In genomic region chr12:85424581-85425348, GRCh38 we compare ENCODE assay signal across 8 cellular contexts.
DNase-seq lines count a peak whose midpoint lies in the region; ATAC-seq and TF ChIP-seq lines count a peak whose summit lies in the region.

No MANE protein-coding gene starts in this region.

- no peak overlapping the region for H3K4me3 ChIP-seq in transverse colon

- DNase-seq in NCI-H460 (ENCODE audit: extremely low read depth, low read depth), result peak; percentile 33
- peak; percentile 32 for DNase-seq in endothelial cell (ENCODE audit: low spot score)
- DNase-seq in transverse colon, result peak; percentile 51
- no peak for DNase-seq in substantia nigra (lab: John Stamatoyannopoulos, UW)
- no peak for DNase-seq in ecto neural progenitor cell (ENCODE audit: low spot score)

- no peak overlapping the region for H3K27ac Mint-ChIP-seq in endothelial cell (ENCODE audit: unreplicated experiment)

- no peak for TF ChIP-seq POLR2A in transverse colon (IDR thresholded peaks at IDR 0.05)

- H3K27ac ChIP-seq in 22Rv1, result no peak overlapping the region
- H3K27ac ChIP-seq in transverse colon, result peak overlapping the region in 1 of 4 donors; percentile 26
- no peak overlapping the region for H3K27ac ChIP-seq in substantia nigra (ENCODE audit: low read depth, low read length, poor library complexity, severe bottlenecking)

- H3K9me3 Mint-ChIP-seq in endothelial cell (ENCODE audit: unreplicated experiment), result no peaks in the 10 kb centered on the region

- H3K36me3 ChIP-seq in transverse colon, result no peaks in the 10 kb centered on the region

- WGBS in transverse colon (ENCODE audit: low coverage in 1 of 2), 2 donors, result 29 to 33% methylated on average over 8 to 10 of the region's 10 CpGs

- in situ Hi-C loops in transverse colon (cut with MboI; ENCODE audit: low pct_ligation_motif_present in 1 of 4, low pct_unique_long_range_greater_than_20kb in 1 of 4, low sequenced_read_pairs in 3 of 4), result loop anchor here in 1 of 4 donors (25.0 kb wide), 1 partner anchor 337 kb away; no protein-coding TSS in a partner anchor

- no peak overlapping the region for H3K4me3 Mint-ChIP-seq in endothelial cell (ENCODE audit: unreplicated experiment)

- H3K36me3 Mint-ChIP-seq in endothelial cell (ENCODE audit: low read depth, unreplicated experiment), result no peaks in the 10 kb centered on the region

- no peaks in the 10 kb centered on the region for H3K4me1 Mint-ChIP-seq in endothelial cell (ENCODE audit: unreplicated experiment)

- H3K9me3 ChIP-seq in transverse colon, result no peaks in the 10 kb centered on the region

- peaks cover 0 to 12% (median 0%) of the 10 kb centered on the region in 4 donors for H3K4me1 ChIP-seq in transverse colon

- intact Hi-C loops in transverse colon (cut with DNase I; ENCODE audit: low total_unique reads), result no loop called here

- ATAC-seq in GM18498 (IDR thresholded peaks at IDR 0.05; ENCODE audit: unreplicated experiment), result peak; percentile 88
- ATAC-seq in HG02798 (IDR thresholded peaks at IDR 0.05; ENCODE audit: poor library complexity, unreplicated experiment), result peak; percentile 88

- no peak for TF ChIP-seq EP300 in transverse colon (IDR thresholded peaks at IDR 0.05; ENCODE audit: low read depth)

- no peaks in the 10 kb centered on the region for H3K27me3 Mint-ChIP-seq in endothelial cell (ENCODE audit: unreplicated experiment)

- peaks cover 3% of the 10 kb centered on the region for H3K27me3 ChIP-seq in transverse colon

- TF ChIP-seq CTCF in 22Rv1 (IDR thresholded peaks at IDR 0.05) (peak; percentile 86), endothelial cell (IDR thresholded peaks at IDR 0.05; ENCODE audit: unreplicated experiment) (peak; percentile 73), transverse colon (IDR thresholded peaks at IDR 0.05) (peak; percentile 45 to 72 (median 56))

Comparison
In these comparisons a context has a peak if more than half of its experiments do, and no peak if none do; other contexts are left out.
1. DNase-seq: peak in NCI-H460 (single experiment), endothelial cell (single experiment) and transverse colon (single experiment); none in substantia nigra (0 of 49) and ecto neural progenitor cell (single experiment).
2. Peak in every context shown above with its lines, with median percentiles within 50 percentile points of each other: CTCF ChIP-seq.